ENCODE assay signal across 21 cellular contexts in the genomic region with DNA sequence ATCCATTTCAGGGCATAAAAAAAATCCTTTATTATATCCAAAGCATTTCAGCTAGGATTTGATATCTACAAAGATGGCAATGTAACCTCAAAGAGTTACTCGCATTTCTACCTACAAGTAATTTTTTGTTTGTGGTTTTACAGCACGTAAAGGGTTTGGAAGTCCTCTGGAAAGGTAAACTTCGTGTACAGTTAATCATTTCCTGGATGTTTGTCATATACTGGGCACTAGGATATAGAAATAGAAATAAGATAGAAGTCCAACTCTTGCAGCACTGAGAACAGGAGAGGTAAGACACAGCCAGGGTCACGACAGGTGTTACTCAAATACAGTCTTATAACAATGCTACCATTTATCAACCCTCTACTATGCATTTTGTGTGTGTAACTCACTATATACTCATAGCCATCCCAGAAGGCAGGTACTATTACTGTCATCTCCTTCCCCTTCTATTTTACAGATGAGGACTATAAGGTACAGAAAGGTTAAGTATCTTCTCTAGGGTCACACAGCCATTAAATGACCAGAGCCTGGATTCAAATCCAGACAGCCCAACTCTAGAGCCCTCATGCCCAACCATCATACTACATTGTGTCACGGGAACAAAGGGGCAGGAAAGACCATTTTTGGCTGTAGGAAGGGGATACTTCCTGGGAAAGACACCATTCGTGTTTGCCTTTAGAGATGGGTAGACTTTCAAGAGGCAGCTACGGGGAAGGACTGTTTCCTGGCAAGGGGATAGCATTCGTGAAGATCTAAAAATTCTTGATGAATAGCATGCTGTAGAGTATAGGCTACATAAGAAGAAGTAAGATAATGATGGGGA. TPM values are rescaled to one million over a fixed set of nuclear protein-coding genes. Genes with fewer than 3 reads are reported as not detected.
DNase-seq lines count a peak whose midpoint lies in the region; ATAC-seq, FAIRE-seq and TF ChIP-seq lines count a peak whose summit lies in the region.
"Had no signal": no experiment of that assay in that cellular context is flagged by ENCODE, and none has a peak within 500 bp of the region (broad histone marks: within the 10 kb centered on the region; RNA-seq: fewer than 3 reads in every experiment).

No MANE protein-coding gene starts in this region.

- H2AFZ ChIP-seq in HepG2 (ENCODE audit: low read length) (no peak overlapping the region), parathyroid adenoma (no peak overlapping the region)

- no peaks in the 10 kb centered on the region for H3K27me3 ChIP-seq in HepG2 (ENCODE audit: control insufficient read depth in 1 of 2, insufficient read depth in 2 of 2, low read length in 2 of 2)
- no peaks in the 10 kb centered on the region for H3K27me3 ChIP-seq in right lobe of liver
- H3K27me3 ChIP-seq in bronchial epithelial cell (ENCODE audit: control insufficient read depth, insufficient read depth, low read length): no peaks in the 10 kb centered on the region
- H3K27me3 ChIP-seq in parathyroid adenoma (ENCODE audit: control insufficient read depth, insufficient read depth, low read length): no peaks in the 10 kb centered on the region
- no peaks in the 10 kb centered on the region for H3K27me3 ChIP-seq in pancreas

- H3K36me3 ChIP-seq in HepG2 (replicated peaks in 1 of 2; ENCODE audit: control insufficient read depth in 1 of 2, insufficient read depth in 2 of 2, low read length in 2 of 2): peaks cover 8 to 25% of the 10 kb centered on the region in 2 experiments
- H3K36me3 ChIP-seq in right lobe of liver: peaks cover 0 to 21% (median 7%) of the 10 kb centered on the region in 4 donors
- H3K36me3 ChIP-seq in bronchial epithelial cell (ENCODE audit: control insufficient read depth, insufficient read depth, low read length): peaks cover 5% of the 10 kb centered on the region
- no peaks in the 10 kb centered on the region for H3K36me3 ChIP-seq in parathyroid adenoma (ENCODE audit: control insufficient read depth, insufficient read depth, low read length)
- H3K36me3 ChIP-seq in pancreas: peaks cover 0 to 25% (median 0%) of the 10 kb centered on the region in 3 donors

- POLR2A ChIA-PET in HepG2 (lab: Yijun Ruan, JAX): no interaction called here

- no peak overlapping the region for H3K9ac ChIP-seq in HepG2 (ENCODE audit: insufficient read depth, low read depth, low read length)
- no peak overlapping the region for H3K9ac ChIP-seq in parathyroid adenoma

- TF ChIP-seq EP300 in HepG2 (IDR thresholded peaks at IDR 0.05; ENCODE audit: low read depth in 2 of 2, low read length in 2 of 2) (peak in 1 of 2 experiments; percentile 49; a peak in 2 of 4 replicates), HepG2 (CRISPR knock-in tag; IDR thresholded peaks at IDR 0.05; ENCODE audit: borderline replicate concordance) (no peak)

- peaks cover 63% of the 10 kb centered on the region for H3K4me1 ChIP-seq in HepG2 (ENCODE audit: insufficient read depth, low read length)
- no peaks in the 10 kb centered on the region for H3K4me1 ChIP-seq in right lobe of liver
- H3K4me1 ChIP-seq in parathyroid adenoma: no peaks in the 10 kb centered on the region
- no peaks in the 10 kb centered on the region for H3K4me1 ChIP-seq in pancreas

- H3K27ac ChIP-seq in HepG2 (ENCODE audit: extremely low read length, insufficient read depth, low read length) (peak overlapping the region; percentile 26), right lobe of liver (no peak overlapping the region), parathyroid adenoma (peak overlapping the region; percentile 4), pancreas (no peak overlapping the region)
- H3K27ac ChIP-seq: SK-N-MC had no signal

- H3K79me2 ChIP-seq in HepG2 (ENCODE audit: insufficient read depth, low read length) (no peaks in the 10 kb centered on the region), parathyroid adenoma (no peaks in the 10 kb centered on the region)

- BruUV-seq in HepG2 (replicated peaks; lab: Mats Ljungman, UMichigan): no TSS peak

- in situ Hi-C loops in HepG2 (cut with HindIII; ENCODE audit: extremely low pct_ligation_motif_present, low pct_unique_long_range_greater_than_20kb): loop anchor here (5.0 kb wide), 1 partner anchor 62 kb away; no protein-coding TSS in a partner anchor

- TF ChIP-seq POLR2A in HepG2 (IDR thresholded peaks at IDR 0.05; ENCODE audit: insufficient read depth in 1 of 2, low read depth in 2 of 2, low read length in 2 of 2) (no peak), right lobe of liver (IDR thresholded peaks at IDR 0.05) (no peak)

- no peak for TF ChIP-seq CTCF in HepG2 (CRISPR knock-in tag; IDR thresholded peaks at IDR 0.05)
- no peak for TF ChIP-seq CTCF in right lobe of liver (IDR thresholded peaks at IDR 0.05)
- no peak for TF ChIP-seq CTCF in bronchial epithelial cell (IDR thresholded peaks at IDR 0.05; ENCODE audit: insufficient read depth, low read length, severe bottlenecking)
- TF ChIP-seq CTCF in parathyroid adenoma (IDR thresholded peaks at IDR 0.05): no peak
- no peak for TF ChIP-seq CTCF in pancreas (IDR thresholded peaks at IDR 0.05)

- FAIRE-seq in HepG2 (lab: Jason Lieb, UNC) (peak; percentile 85), bronchial epithelial cell (lab: Jason Lieb, UNC) (no peak), pancreas (lab: Jason Lieb, UNC) (no peak)
- FAIRE-seq: D721Med, GM12892, GM18507, RCC 7860 had no signal

- H3K9me3 ChIP-seq in HepG2 (ENCODE audit: low read length) (no peaks in the 10 kb centered on the region), right lobe of liver (no peaks in the 10 kb centered on the region), parathyroid adenoma (ENCODE audit: control insufficient read depth, low read length) (no peaks in the 10 kb centered on the region), pancreas (no peaks in the 10 kb centered on the region)

- ATAC-seq in HepG2: peak; percentile 73
- ATAC-seq in right lobe of liver: no peak
- ATAC-seq in HG03354 (IDR thresholded peaks at IDR 0.05; ENCODE audit: poor library complexity, severe bottlenecking, unreplicated experiment): no peak
- ATAC-seq in pancreas: no peak

- H3K4me3 ChIP-seq in HepG2 (replicated peaks in 1 of 3; ENCODE audit: insufficient read depth in 1 of 3, low read depth in 2 of 3, low read length in 3 of 3) (no peak overlapping the region; a peak in 1 of 6 replicates), right lobe of liver (no peak overlapping the region), bronchial epithelial cell (ENCODE audit: low read depth, low read length) (no peak overlapping the region), parathyroid adenoma (ENCODE audit: low read depth, low read length) (no peak overlapping the region), pancreas (no peak overlapping the region)
- H3K4me3 ChIP-seq: SK-N-MC had no signal

- DNase-seq in HepG2 (ENCODE audit: low spot score) (peak; percentile 75), right lobe of liver (no peak), bronchial epithelial cell (ENCODE audit: low read depth) (peak; percentile 62), pancreas (no peak), HPDE6-E6E7 (ENCODE audit: extremely low spot score) (no peak)
- DNase-seq: C1 segment of cervical spinal cord; CD8-positive, alpha-beta memory T cell; H9; KBM-7; NCI-H1694 treated with DMSO at 0.1 percent for 48 hours; NCI-H748 treated with DMSO at 0.1 percent for 48 hours; NK-92 treated with Interleukin-12 subunit alpha and Interleukin-12 subunit beta, amount 100 ng/mL, for 24 hours; SHP77 had no signal

- CTCF ChIA-PET in HepG2 (lab: Yijun Ruan, JAX; ENCODE audit: low intra/inter-chr PET ratio, low total read pairs): no interaction called here

- 49% methylated on average over 8 of the region's 8 CpGs for WGBS in HepG2 (ENCODE audit: low lambda C conversion rate)
- WGBS in right lobe of liver (ENCODE audit: insufficient coverage, low coverage, low lambda C conversion rate, missing lambda C conversion rate): 66% methylated on average over 8 of the region's 8 CpGs
- WGBS in pancreas, 2 donors: 59 to 61% methylated on average over 8 of the region's 8 CpGs

- H4K20me1 ChIP-seq in HepG2 (ENCODE audit: insufficient read depth, low read length): no peaks in the 10 kb centered on the region

- peak overlapping the region; percentile 59 for H3K4me2 ChIP-seq in HepG2 (ENCODE audit: low read depth, low read length)
- no peak overlapping the region for H3K4me2 ChIP-seq in parathyroid adenoma (ENCODE audit: low read length)

- TF ChIP-seq RAD21 in HepG2 (CRISPR knock-in tag; IDR thresholded peaks at IDR 0.05): no peak

- intact Hi-C loops in HepG2 (cut with micrococcal nuclease; ENCODE audit: unreplicated experiment) (loop anchor here (1.0 kb wide), 1 partner anchor 16 kb away; no protein-coding TSS in a partner anchor), right lobe of liver (cut with DNase I) (no loop called here), pancreas (cut with DNase I) (no loop called here)

RNA-seq across cellular contexts. Expression of gene NDUFA8, which starts 19.0 kb away (rescaled TPM):
- total RNA-seq in HepG2 (2016; rRNA removed; fragmentation: Illumina TruSeq; extraction: Trizol): 71.7 and 112 TPM in 2 replicates
- total RNA-seq in HepG2 (2016; cell fraction: cytosol; rRNA removed; fragmentation: Illumina TruSeq; extraction: Trizol; ENCODE audit: low read depth): 24.0 and 28.2 TPM in 2 replicates
- 77.1 and 98.9 TPM in 2 replicates for total RNA-seq in HepG2 (2016; cell fraction: insoluble cytoplasmic fraction; rRNA removed; fragmentation: Illumina TruSeq; extraction: Trizol)
- total RNA-seq in HepG2 (2016; cell fraction: membrane; rRNA removed; fragmentation: Illumina TruSeq; extraction: Trizol): 33.8 and 34.5 TPM in 2 replicates
- total RNA-seq in HepG2 (2016; cell fraction: nucleus; rRNA removed; fragmentation: Illumina TruSeq; extraction: Trizol): 26.2 and 29.8 TPM in 2 replicates
- polyA plus RNA-seq in HepG2 (2011; rRNA removed): 57.7 and 68.6 TPM in 2 replicates
- polyA plus RNA-seq in HepG2 (2011; cell fraction: cytosol; rRNA removed): 66.4 and 77.0 TPM in 2 replicates
- polyA plus RNA-seq in HepG2 (2011; cell fraction: nucleus; rRNA removed): 14.6 and 17.0 TPM in 2 replicates
- polyA plus RNA-seq in HepG2 (2012): 57.2 and 70.1 TPM in 2 replicates
- 37.6 and 46.4 TPM in 2 replicates for polyA plus RNA-seq in HepG2 (2016; cell fraction: cytosol; fragmentation: Illumina TruSeq; extraction: Trizol; ENCODE audit: low read depth)
- polyA plus RNA-seq in HepG2 (2016; cell fraction: insoluble cytoplasmic fraction; fragmentation: Illumina TruSeq; extraction: Trizol; ENCODE audit: low read depth): 144 and 158 TPM in 2 replicates
- 38.1 and 41.4 TPM in 2 replicates for polyA plus RNA-seq in HepG2 (2016; cell fraction: membrane; fragmentation: Illumina TruSeq; extraction: Trizol; ENCODE audit: low read depth)
- polyA plus RNA-seq in HepG2 (2016; cell fraction: nucleus; fragmentation: Illumina TruSeq; extraction: Trizol; ENCODE audit: insufficient read depth, low read depth): 63.9 and 64.9 TPM in 2 replicates
- polyA minus RNA-seq in HepG2 (2011; rRNA and poly(A)+ RNA removed; ENCODE audit: low replicate concordance): 32.8 and 96.4 TPM in 2 replicates
- 26.3 and 30.2 TPM in 2 replicates for polyA minus RNA-seq in HepG2 (2011; cell fraction: cytosol; rRNA and poly(A)+ RNA removed)
- polyA minus RNA-seq in HepG2 (2011; cell fraction: nucleus; rRNA and poly(A)+ RNA removed): 9.5 and 12.1 TPM in 2 replicates
- total RNA-seq in right lobe of liver: 10 to 100 TPM; 27.3 to 43.9 (median 29.0) TPM
- total RNA-seq in bronchial epithelial cell: 34.2 and 39.4 TPM in 2 replicates
- total RNA-seq in pancreas: 10 to 100 TPM; 10.7 to 21.7 (median 13.3) TPM
- 10 to 100 TPM; 29.1 to 37.3 TPM for polyA plus RNA-seq in pancreas

RNA-seq across cellular contexts. Expression of gene MORN5, which starts 19.1 kb away (rescaled TPM):
- total RNA-seq in HepG2 (2016; rRNA removed; fragmentation: Illumina TruSeq; extraction: Trizol) (not detected in 2 replicates), right lobe of liver (not detected), bronchial epithelial cell (not detected in 2 replicates), pancreas (under 1 TPM in 2 of 6 donors, not detected in 4; 0.71 to 0.79 TPM)
- not detected in 2 replicates for total RNA-seq in HepG2 (2016; cell fraction: cytosol; rRNA removed; fragmentation: Illumina TruSeq; extraction: Trizol; ENCODE audit: low read depth)
- not detected in 2 replicates for total RNA-seq in HepG2 (2016; cell fraction: insoluble cytoplasmic fraction; rRNA removed; fragmentation: Illumina TruSeq; extraction: Trizol)
- not detected in 2 replicates for total RNA-seq in HepG2 (2016; cell fraction: membrane; rRNA removed; fragmentation: Illumina TruSeq; extraction: Trizol)
- not detected in 2 replicates for total RNA-seq in HepG2 (2016; cell fraction: nucleus; rRNA removed; fragmentation: Illumina TruSeq; extraction: Trizol)
- polyA plus RNA-seq in HepG2 (2011; rRNA removed) (not detected in 2 replicates), pancreas (under 1 TPM in 1 of 2 donors, not detected in 1; 0.45 TPM)
- polyA plus RNA-seq in HepG2 (2011; cell fraction: cytosol; rRNA removed): not detected in 2 replicates
- not detected in 2 replicates for polyA plus RNA-seq in HepG2 (2011; cell fraction: nucleus; rRNA removed)
- not detected in 2 replicates for polyA plus RNA-seq in HepG2 (2012)
- polyA plus RNA-seq in HepG2 (2016; cell fraction: cytosol; fragmentation: Illumina TruSeq; extraction: Trizol; ENCODE audit: low read depth): not detected in 2 replicates
- polyA plus RNA-seq in HepG2 (2016; cell fraction: insoluble cytoplasmic fraction; fragmentation: Illumina TruSeq; extraction: Trizol; ENCODE audit: low read depth): not detected in 2 replicates
- polyA plus RNA-seq in HepG2 (2016; cell fraction: membrane; fragmentation: Illumina TruSeq; extraction: Trizol; ENCODE audit: low read depth): not detected in 2 replicates
- not detected in 2 replicates for polyA plus RNA-seq in HepG2 (2016; cell fraction: nucleus; fragmentation: Illumina TruSeq; extraction: Trizol; ENCODE audit: insufficient read depth, low read depth)
- not detected in 2 replicates for polyA minus RNA-seq in HepG2 (2011; rRNA and poly(A)+ RNA removed; ENCODE audit: low replicate concordance)
- not detected in 2 replicates for polyA minus RNA-seq in HepG2 (2011; cell fraction: cytosol; rRNA and poly(A)+ RNA removed)
- polyA minus RNA-seq in HepG2 (2011; cell fraction: nucleus; rRNA and poly(A)+ RNA removed): not detected in 2 replicates
- total RNA-seq: CD8-positive, alpha-beta memory T cell; H9; NCI-H460 had no signal
- polyA plus RNA-seq: CD8-positive, alpha-beta memory T cell had no signal

RNA-seq across cellular contexts. Expression of gene TTLL11, which starts 47.5 kb away (rescaled TPM):
- total RNA-seq in HepG2 (2016; rRNA removed; fragmentation: Illumina TruSeq; extraction: Trizol): 3.1 and 4.5 TPM in 2 replicates
- 4.2 and 4.4 TPM in 2 replicates for total RNA-seq in HepG2 (2016; cell fraction: cytosol; rRNA removed; fragmentation: Illumina TruSeq; extraction: Trizol; ENCODE audit: low read depth)
- 3.2 and 4.0 TPM in 2 replicates for total RNA-seq in HepG2 (2016; cell fraction: insoluble cytoplasmic fraction; rRNA removed; fragmentation: Illumina TruSeq; extraction: Trizol)
- total RNA-seq in HepG2 (2016; cell fraction: membrane; rRNA removed; fragmentation: Illumina TruSeq; extraction: Trizol): 8.0 and 8.2 TPM in 2 replicates
- 3.4 and 4.1 TPM in 2 replicates for total RNA-seq in HepG2 (2016; cell fraction: nucleus; rRNA removed; fragmentation: Illumina TruSeq; extraction: Trizol)
- polyA plus RNA-seq in HepG2 (2011; rRNA removed): 5.2 and 6.4 TPM in 2 replicates
- 4.2 and 5.3 TPM in 2 replicates for polyA plus RNA-seq in HepG2 (2011; cell fraction: cytosol; rRNA removed)
- 2.5 and 3.8 TPM in 2 replicates for polyA plus RNA-seq in HepG2 (2011; cell fraction: nucleus; rRNA removed)
- 3.5 and 4.2 TPM in 2 replicates for polyA plus RNA-seq in HepG2 (2012)
- polyA plus RNA-seq in HepG2 (2016; cell fraction: cytosol; fragmentation: Illumina TruSeq; extraction: Trizol; ENCODE audit: low read depth): 4.5 and 4.7 TPM in 2 replicates
- 4.7 and 6.7 TPM in 2 replicates for polyA plus RNA-seq in HepG2 (2016; cell fraction: insoluble cytoplasmic fraction; fragmentation: Illumina TruSeq; extraction: Trizol; ENCODE audit: low read depth)
- 6.6 and 8.0 TPM in 2 replicates for polyA plus RNA-seq in HepG2 (2016; cell fraction: membrane; fragmentation: Illumina TruSeq; extraction: Trizol; ENCODE audit: low read depth)
- polyA plus RNA-seq in HepG2 (2016; cell fraction: nucleus; fragmentation: Illumina TruSeq; extraction: Trizol; ENCODE audit: insufficient read depth, low read depth): 4.7 and 5.7 TPM in 2 replicates
- polyA minus RNA-seq in HepG2 (2011; rRNA and poly(A)+ RNA removed; ENCODE audit: low replicate concordance): 3.5 and 6.7 TPM in 2 replicates
- 2.0 and 2.5 TPM in 2 replicates for polyA minus RNA-seq in HepG2 (2011; cell fraction: cytosol; rRNA and poly(A)+ RNA removed)
- 3.3 and 5.3 TPM in 2 replicates for polyA minus RNA-seq in HepG2 (2011; cell fraction: nucleus; rRNA and poly(A)+ RNA removed)
- 1 to 10 TPM; 3.2 to 5.2 (median 4.1) TPM for total RNA-seq in right lobe of liver
- 1.8 and 2.3 TPM in 2 replicates for total RNA-seq in bronchial epithelial cell
- total RNA-seq in pancreas: 1 to 10 TPM; 4.6 to 7.5 (median 6.0) TPM
- 1 to 10 TPM; 3.4 to 3.8 TPM for polyA plus RNA-seq in pancreas

Comparison
In these comparisons a context has a peak if more than half of its experiments do, and no peak if none do; other contexts are left out.
1. DNase-seq: peak in HepG2 (single experiment) and bronchial epithelial cell (single experiment); none in right lobe of liver (0 of 3), pancreas (0 of 6) and HPDE6-E6E7 (single experiment).
2. H3K27ac ChIP-seq: peak in HepG2 (single experiment) and parathyroid adenoma (single experiment); none in right lobe of liver (0 of 3) and pancreas (0 of 4).